In genomic region chr11:133586903-133587517, GRCh38 we compare ENCODE assay signal across 10 cellular contexts. TPM values are rescaled to one million over a fixed set of nuclear protein-coding genes. Genes with fewer than 3 reads are reported as not detected.
"Had no signal": no experiment of that assay in that cellular context is flagged by ENCODE, and none has a peak within 500 bp of the region (broad histone marks: within the 10 kb centered on the region; RNA-seq: fewer than 3 reads in every experiment).

No MANE protein-coding gene starts in this region.

- H3K27me3 Mint-ChIP-seq: IgD-negative memory B cell had no signal

- H3K4me3 Mint-ChIP-seq: GM23338, H9, HFFc6, IgD-negative memory B cell had no signal

- FAIRE-seq: H1, H54 had no signal

- H3K27ac Mint-ChIP-seq: GM23338, H9, HFFc6, IgD-negative memory B cell had no signal

- H3K9me3 Mint-ChIP-seq: GM23338 had no signal

- H3K36me3 Mint-ChIP-seq: IgD-negative memory B cell had no signal

- H3K4me3 ChIP-seq: GM23338 had no signal

- DNase-seq: H9, HCEC 1CT, HFFc6, Kasumi-1, KG1 had no signal

- H2AFZ ChIP-seq: GM23338 had no signal

- H3K4me2 ChIP-seq: GM23338 had no signal

- H3K4me1 Mint-ChIP-seq: GM23338, IgD-negative memory B cell had no signal

- ATAC-seq: GM23338 had no signal

RNA-seq across cellular contexts. Expression of gene OPCML, which starts 54.7 kb away (rescaled TPM):
- total RNA-seq: HT-29 had no signal
- polyA plus RNA-seq: IgD-negative memory B cell had no signal
